1 cellular context compared by ENCODE assay signal in the genomic region with DNA sequence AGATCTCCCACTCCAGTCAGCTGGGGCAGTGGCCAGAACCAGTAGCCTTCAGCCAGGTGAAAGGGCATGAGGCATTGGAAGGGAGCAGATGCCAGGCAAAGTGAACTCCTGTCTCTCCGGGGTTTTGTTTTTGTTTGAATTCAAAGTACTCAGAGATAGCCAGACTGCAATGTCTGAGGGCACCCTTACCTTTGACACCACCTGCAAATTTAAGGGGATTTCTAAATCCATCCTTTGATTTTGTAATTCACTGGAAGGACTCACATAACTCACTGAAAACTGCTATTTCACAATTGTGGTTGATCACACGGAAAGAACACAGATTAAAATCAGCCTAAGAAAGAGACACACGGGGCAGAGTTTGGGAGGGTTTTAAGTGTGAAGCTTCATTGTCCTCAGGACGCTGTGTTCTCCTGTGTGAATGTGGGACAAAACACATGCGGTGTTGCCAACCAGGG. TPM values are rescaled to one million over a fixed set of nuclear protein-coding genes. Genes with fewer than 3 reads are reported as not detected.
"Had no signal": no experiment of that assay in that cellular context is flagged by ENCODE, and none has a peak within 500 bp of the region (broad histone marks: within the 10 kb centered on the region; RNA-seq: fewer than 3 reads in every experiment).

No MANE protein-coding gene starts in this region.

RNA-seq across cellular contexts. Expression of a gene that starts 10.3 kb away (rescaled TPM):
- total RNA-seq: neural crest cell had no signal
